In the genomic region with DNA sequence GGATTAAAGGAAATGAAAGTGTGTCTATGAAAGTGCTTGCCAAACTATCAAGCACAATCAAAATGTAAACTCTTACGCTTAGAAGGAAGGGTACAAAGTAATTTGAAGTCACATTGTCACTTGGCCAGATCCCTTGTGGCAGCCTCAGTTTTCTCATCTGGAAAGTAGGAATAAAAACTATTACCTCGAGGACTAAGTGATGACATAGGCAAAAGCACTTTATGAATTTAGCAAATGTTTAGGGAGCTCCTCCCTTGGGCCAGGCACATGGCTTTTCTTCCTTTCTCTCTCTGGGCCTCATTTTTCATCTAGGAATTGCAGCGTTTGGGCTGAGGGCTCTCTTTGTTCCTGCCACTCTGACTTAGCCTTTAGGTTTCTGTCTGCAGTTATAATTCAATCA, we compare ENCODE assay signal across 31 cellular contexts. TPM values are rescaled to one million over a fixed set of nuclear protein-coding genes. Genes with fewer than 3 reads are reported as not detected.
DNase-seq lines count a peak whose midpoint lies in the region; ATAC-seq, FAIRE-seq and TF ChIP-seq lines count a peak whose summit lies in the region.
"Had no signal": no experiment of that assay in that cellular context is flagged by ENCODE, and none has a peak within 500 bp of the region (broad histone marks: within the 10 kb centered on the region; RNA-seq: fewer than 3 reads in every experiment).

No MANE protein-coding gene starts in this region.

- H3K9me2 ChIP-seq in Karpas-422 (replicated peaks; ENCODE audit: insufficient read depth, low read length) = no peaks in the 10 kb centered on the region

- H3K4me2 ChIP-seq in HepG2 (ENCODE audit: low read depth, low read length) = no peak overlapping the region
- H3K4me2 ChIP-seq in Karpas-422 (ENCODE audit: low read depth, low read length, poor library complexity, severe bottlenecking) = no peak overlapping the region
- H3K4me2 ChIP-seq: BLaER1 had no signal

- 22% methylated on average over 3 of the region's 3 CpGs for WGBS in HepG2 (ENCODE audit: low lambda C conversion rate)
- WGBS in right lobe of liver (ENCODE audit: insufficient coverage, low coverage, low lambda C conversion rate, missing lambda C conversion rate) = 37% methylated on average over 3 of the region's 3 CpGs

- H3K36me3 Mint-ChIP-seq in WTC11 = no peaks in the 10 kb centered on the region
- H3K36me3 Mint-ChIP-seq in stimulated activated memory B cell treated with anti-CD40 and anti-IgM and Interleukin-4, amounts not matched to agents 10 μg/mL and 1 μg/mL and 100 μg/mL, for 72 hours = no peaks in the 10 kb centered on the region
- H3K36me3 Mint-ChIP-seq: CD14-positive monocyte; CD4-positive, alpha-beta memory T cell; CD4-positive, CD25-positive, alpha-beta regulatory T cell; CD8-positive, alpha-beta memory T cell had no signal

- H4K20me1 ChIP-seq in HepG2 (ENCODE audit: insufficient read depth, low read length) (no peaks in the 10 kb centered on the region), Karpas-422 (ENCODE audit: insufficient read depth, low read depth, low read length) (no peaks in the 10 kb centered on the region)
- H4K20me1 ChIP-seq: BLaER1 had no signal

- TF ChIP-seq POLR2A in HepG2 (IDR thresholded peaks at IDR 0.05; ENCODE audit: insufficient read depth in 1 of 2, low read depth in 2 of 2, low read length in 2 of 2) (no peak), right lobe of liver (IDR thresholded peaks at IDR 0.05) (no peak)

- H3K27ac ChIP-seq in HepG2 (ENCODE audit: extremely low read length, insufficient read depth, low read length) = no peak overlapping the region
- no peak overlapping the region for H3K27ac ChIP-seq in right lobe of liver
- no peak overlapping the region for H3K27ac ChIP-seq in HEK293 (ENCODE audit: extremely low read depth, low read depth, low read length)
- no peak overlapping the region for H3K27ac ChIP-seq in Karpas-422 (ENCODE audit: low read length)
- H3K27ac ChIP-seq: BLaER1 had no signal

- TF ChIP-seq CTCF in HepG2 (CRISPR knock-in tag; IDR thresholded peaks at IDR 0.05) (no peak), right lobe of liver (IDR thresholded peaks at IDR 0.05) (no peak), HEK293 (tag by site-specific recombination; IDR thresholded peaks at IDR 0.05) (no peak), WTC11 (IDR thresholded peaks at IDR 0.05) (no peak)

- peak overlapping the region; percentile 14; the same call in 1 of the 2 replicates for H3K27ac Mint-ChIP-seq in WTC11
- H3K27ac Mint-ChIP-seq in stimulated activated memory B cell treated with anti-CD40 and anti-IgM and Interleukin-4, amounts not matched to agents 10 μg/mL and 1 μg/mL and 100 μg/mL, for 72 hours = no peak overlapping the region
- H3K27ac Mint-ChIP-seq: CD14-positive monocyte; CD4-positive, alpha-beta memory T cell; CD4-positive, CD25-positive, alpha-beta regulatory T cell; CD8-positive, alpha-beta memory T cell had no signal

- no peak for TF ChIP-seq EP300 in HepG2 (IDR thresholded peaks at IDR 0.05; ENCODE audit: low read depth in 2 of 2, low read length in 2 of 2)
- no peak for TF ChIP-seq EP300 in HepG2 (CRISPR knock-in tag; IDR thresholded peaks at IDR 0.05; ENCODE audit: borderline replicate concordance)

- intact Hi-C loops in HepG2 (cut with micrococcal nuclease; ENCODE audit: unreplicated experiment) (loop anchor here (2.0 to 5.0 kb wide), 2 partner anchors 255 to 979 kb away; no protein-coding TSS in a partner anchor), right lobe of liver (cut with DNase I) (loop anchor here (10.0 kb wide), 2 partner anchors 247 to 977 kb away; no protein-coding TSS in a partner anchor)

- FAIRE-seq in HepG2 (lab: Jason Lieb, UNC) = no peak
- FAIRE-seq: A204.1, GM12878, GM12892, GM18507 had no signal

- H3K4me1 Mint-ChIP-seq in WTC11 = no peaks in the 10 kb centered on the region
- H3K4me1 Mint-ChIP-seq in stimulated activated memory B cell treated with anti-CD40 and anti-IgM and Interleukin-4, amounts not matched to agents 10 μg/mL and 1 μg/mL and 100 μg/mL, for 72 hours = no peaks in the 10 kb centered on the region

- no peak overlapping the region for H3K4me3 Mint-ChIP-seq in WTC11
- no peak overlapping the region for H3K4me3 Mint-ChIP-seq in stimulated activated memory B cell treated with anti-CD40 and anti-IgM and Interleukin-4, amounts not matched to agents 10 μg/mL and 1 μg/mL and 100 μg/mL, for 72 hours
- H3K4me3 Mint-ChIP-seq: CD14-positive monocyte; CD4-positive, alpha-beta memory T cell; CD4-positive, CD25-positive, alpha-beta regulatory T cell; CD8-positive, alpha-beta memory T cell had no signal

- H3K4me3 ChIP-seq in HepG2 (replicated peaks in 1 of 3; ENCODE audit: insufficient read depth in 1 of 3, low read depth in 2 of 3, low read length in 3 of 3) (no peak overlapping the region), right lobe of liver (no peak overlapping the region), HEK293 (ENCODE audit: low read depth, low read length) (no peak overlapping the region), Karpas-422 (ENCODE audit: low read length) (no peak overlapping the region)
- H3K4me3 ChIP-seq: BLaER1, GM12878 had no signal

- H3K27me3 Mint-ChIP-seq in WTC11 (ENCODE audit: low read depth) = peaks cover 10% of the 10 kb centered on the region
- H3K27me3 Mint-ChIP-seq in stimulated activated memory B cell treated with anti-CD40 and anti-IgM and Interleukin-4, amounts not matched to agents 10 μg/mL and 1 μg/mL and 100 μg/mL, for 72 hours = peaks cover 26% of the 10 kb centered on the region

- H3K36me3 ChIP-seq in HepG2 (replicated peaks in 1 of 2; ENCODE audit: control insufficient read depth in 1 of 2, insufficient read depth in 2 of 2, low read length in 2 of 2) (no peaks in the 10 kb centered on the region), right lobe of liver (no peaks in the 10 kb centered on the region), HEK293 (ENCODE audit: control insufficient read depth in 2 of 2, insufficient read depth in 1 of 2, low read length in 2 of 2) (no peaks in the 10 kb centered on the region), Karpas-422 (ENCODE audit: insufficient read depth, low read length) (no peaks in the 10 kb centered on the region)
- H3K36me3 ChIP-seq: BE2C, BLaER1 had no signal

- in situ Hi-C loops in HepG2 (cut with HindIII; ENCODE audit: extremely low pct_ligation_motif_present, low pct_unique_long_range_greater_than_20kb) = loop anchor here (10.0 kb wide), 2 partner anchors 217 to 257 kb away; a partner anchor contains a TSS

- H3K9me3 ChIP-seq in HepG2 (ENCODE audit: low read length) = no peaks in the 10 kb centered on the region
- no peaks in the 10 kb centered on the region for H3K9me3 ChIP-seq in right lobe of liver
- no peaks in the 10 kb centered on the region for H3K9me3 ChIP-seq in HEK293 (ENCODE audit: control insufficient read depth, insufficient read depth, low read depth, low read length)
- no peaks in the 10 kb centered on the region for H3K9me3 ChIP-seq in Karpas-422 (ENCODE audit: low read length)
- H3K9me3 ChIP-seq: BE2C, BLaER1 had no signal

- peaks cover 1 to 4% of the 10 kb centered on the region in 2 experiments; a peak in 3 of 5 replicates for H3K27me3 ChIP-seq in HepG2 (ENCODE audit: control insufficient read depth in 1 of 2, insufficient read depth in 2 of 2, low read length in 2 of 2)
- H3K27me3 ChIP-seq in right lobe of liver = no peaks in the 10 kb centered on the region
- no peaks in the 10 kb centered on the region for H3K27me3 ChIP-seq in Karpas-422 (ENCODE audit: low read length)
- H3K27me3 ChIP-seq: BE2C, BLaER1 had no signal

- DNase-seq in HepG2 (ENCODE audit: low spot score) (no peak), right lobe of liver (no peak), Karpas-422 (peak; percentile 36), WTC11 (ENCODE audit: low spot score) (no peak), nucleus accumbens (lab: John Stamatoyannopoulos, UW) (no peak), amniotic stem cell (lab: John Stamatoyannopoulos, UW) (no peak)
- DNase-seq: 8988T; BE2C; C1 segment of cervical spinal cord; CD4-positive, alpha-beta memory T cell; CD4-positive, CD25-positive, alpha-beta regulatory T cell; CD8-positive, alpha-beta memory T cell; COR-L47; DMS 273 treated with DMSO at 0.1 percent for 48 hours; DMS153; DMS53; DMS79; DND-41; EL; GDM1 had no signal

- no TSS peak for BruUV-seq in HepG2 (replicated peaks; lab: Mats Ljungman, UMichigan)

- H3K9me3 Mint-ChIP-seq in WTC11 = no peaks in the 10 kb centered on the region; the same call in 1 of the 2 replicates
- no peaks in the 10 kb centered on the region for H3K9me3 Mint-ChIP-seq in stimulated activated memory B cell treated with anti-CD40 and anti-IgM and Interleukin-4, amounts not matched to agents 10 μg/mL and 1 μg/mL and 100 μg/mL, for 72 hours
- H3K9me3 Mint-ChIP-seq: CD4-positive, CD25-positive, alpha-beta regulatory T cell; CD8-positive, alpha-beta memory T cell had no signal

- CTCF ChIA-PET in HepG2 (lab: Yijun Ruan, JAX; ENCODE audit: low intra/inter-chr PET ratio, low total read pairs) = interaction anchor here (2.0 kb wide), 1 partner anchor 219 kb away, joined by 8 read pairs; no protein-coding TSS in a partner anchor
- CTCF ChIA-PET in HEK293 (lab: Yijun Ruan, JAX) = interaction anchor here (0.9 to 6.3 kb wide), 11 partner anchors 11 to 957 kb away, joined by 3 to 64 read pairs (median 7); no protein-coding TSS in a partner anchor
- CTCF ChIA-PET in WTC11 (lab: Charles Lee) = interaction anchor here (0.7 to 1.5 kb wide), 5 partner anchors 112 to 440 kb away, joined by 3 to 5 read pairs (median 4); no protein-coding TSS in a partner anchor

- TF ChIP-seq RAD21 in HepG2 (CRISPR knock-in tag; IDR thresholded peaks at IDR 0.05) = no peak

- no peaks in the 10 kb centered on the region for H3K79me2 ChIP-seq in HepG2 (ENCODE audit: insufficient read depth, low read length)
- no peaks in the 10 kb centered on the region for H3K79me2 ChIP-seq in Karpas-422 (ENCODE audit: low read length)

- no peaks in the 10 kb centered on the region for H3K4me1 ChIP-seq in HepG2 (ENCODE audit: insufficient read depth, low read length)
- no peaks in the 10 kb centered on the region for H3K4me1 ChIP-seq in right lobe of liver
- no peaks in the 10 kb centered on the region for H3K4me1 ChIP-seq in HEK293 (ENCODE audit: control insufficient read depth, insufficient read depth, low read length)
- H3K4me1 ChIP-seq in Karpas-422 (ENCODE audit: low read length) = no peaks in the 10 kb centered on the region
- H3K4me1 ChIP-seq: BE2C, BLaER1 had no signal

- POLR2A ChIA-PET in HepG2 (lab: Yijun Ruan, JAX) = no interaction called here
- POLR2A ChIA-PET in HEK293 (lab: Yijun Ruan, JAX) = no interaction called here
- POLR2A ChIA-PET in WTC11 (lab: Charles Lee) = no interaction called here

- ATAC-seq in HepG2 (no peak), right lobe of liver (no peak), WTC11 (no peak)
- no peak for ATAC-seq in stimulated activated memory B cell treated with anti-CD40 and anti-IgM and Interleukin-4, amounts not matched to agents 10 μg/mL and 1 μg/mL and 100 μg/mL, for 72 hours
- ATAC-seq: GM12878 had no signal

- H2AFZ ChIP-seq in HepG2 (ENCODE audit: low read length) (no peak overlapping the region), Karpas-422 (ENCODE audit: low read length) (no peak overlapping the region)

- H3K9ac ChIP-seq in HepG2 (ENCODE audit: insufficient read depth, low read depth, low read length) = no peak overlapping the region
- H3K9ac ChIP-seq in Karpas-422 (ENCODE audit: low read length) = no peak overlapping the region
- H3K9ac ChIP-seq: BLaER1 had no signal

RNA-seq across cellular contexts. Expression of a gene that starts 28.5 kb away (rescaled TPM):
- total RNA-seq in HepG2 (2016; rRNA removed; fragmentation: Illumina TruSeq; extraction: Trizol) (29.0 and 34.8 TPM in 2 replicates), right lobe of liver (10 to 100 TPM; 13.3 to 28.7 (median 17.7) TPM), WTC11 (2021) (32.1 to 34.6 TPM (median 32.2 TPM) in 3 replicates)
- total RNA-seq in HepG2 (2016; cell fraction: cytosol; rRNA removed; fragmentation: Illumina TruSeq; extraction: Trizol; ENCODE audit: low read depth) = 6.1 and 6.8 TPM in 2 replicates
- 29.9 and 31.0 TPM in 2 replicates for total RNA-seq in HepG2 (2016; cell fraction: insoluble cytoplasmic fraction; rRNA removed; fragmentation: Illumina TruSeq; extraction: Trizol)
- total RNA-seq in HepG2 (2016; cell fraction: membrane; rRNA removed; fragmentation: Illumina TruSeq; extraction: Trizol) = 22.5 and 23.1 TPM in 2 replicates
- total RNA-seq in HepG2 (2016; cell fraction: nucleus; rRNA removed; fragmentation: Illumina TruSeq; extraction: Trizol) = 16.4 and 17.6 TPM in 2 replicates
- polyA plus RNA-seq in HepG2 (2011; rRNA removed) = 9.5 and 10.5 TPM in 2 replicates
- polyA plus RNA-seq in HepG2 (2011; cell fraction: cytosol; rRNA removed) = 6.6 and 7.9 TPM in 2 replicates
- 6.7 and 9.3 TPM in 2 replicates for polyA plus RNA-seq in HepG2 (2011; cell fraction: nucleus; rRNA removed)
- 27.1 and 28.2 TPM in 2 replicates for polyA plus RNA-seq in HepG2 (2012)
- 7.8 and 8.2 TPM in 2 replicates for polyA plus RNA-seq in HepG2 (2016; cell fraction: cytosol; fragmentation: Illumina TruSeq; extraction: Trizol; ENCODE audit: low read depth)
- polyA plus RNA-seq in HepG2 (2016; cell fraction: insoluble cytoplasmic fraction; fragmentation: Illumina TruSeq; extraction: Trizol; ENCODE audit: low read depth) = 44.6 and 48.8 TPM in 2 replicates
- polyA plus RNA-seq in HepG2 (2016; cell fraction: membrane; fragmentation: Illumina TruSeq; extraction: Trizol; ENCODE audit: low read depth) = 22.6 and 24.9 TPM in 2 replicates
- polyA plus RNA-seq in HepG2 (2016; cell fraction: nucleus; fragmentation: Illumina TruSeq; extraction: Trizol; ENCODE audit: insufficient read depth, low read depth) = 31.1 and 32.2 TPM in 2 replicates
- polyA minus RNA-seq in HepG2 (2011; rRNA and poly(A)+ RNA removed; ENCODE audit: low replicate concordance) = 7.7 and 8.6 TPM in 2 replicates
- 5.7 and 6.4 TPM in 2 replicates for polyA minus RNA-seq in HepG2 (2011; cell fraction: cytosol; rRNA and poly(A)+ RNA removed)
- polyA minus RNA-seq in HepG2 (2011; cell fraction: nucleus; rRNA and poly(A)+ RNA removed) = 13.6 and 19.5 TPM in 2 replicates
- total RNA-seq in Karpas-422 (2014; rRNA removed; shearing (Covaris generic); ENCODE audit: low replicate concordance) = 18.2 and 22.7 TPM in 2 replicates

RNA-seq across cellular contexts. Expression of a gene that starts 36.5 kb away (rescaled TPM):
- not detected in 2 replicates for total RNA-seq in HepG2 (2016; rRNA removed; fragmentation: Illumina TruSeq; extraction: Trizol)
- not detected in 2 replicates for total RNA-seq in HepG2 (2016; cell fraction: cytosol; rRNA removed; fragmentation: Illumina TruSeq; extraction: Trizol; ENCODE audit: low read depth)
- not detected in 2 replicates for total RNA-seq in HepG2 (2016; cell fraction: insoluble cytoplasmic fraction; rRNA removed; fragmentation: Illumina TruSeq; extraction: Trizol)
- not detected in 2 replicates for total RNA-seq in HepG2 (2016; cell fraction: membrane; rRNA removed; fragmentation: Illumina TruSeq; extraction: Trizol)
- total RNA-seq in HepG2 (2016; cell fraction: nucleus; rRNA removed; fragmentation: Illumina TruSeq; extraction: Trizol) = not detected in 2 replicates
- polyA plus RNA-seq in HepG2 (2011; rRNA removed) = not detected in 2 replicates
- polyA plus RNA-seq in HepG2 (2011; cell fraction: cytosol; rRNA removed) = not detected in 2 replicates
- polyA plus RNA-seq in HepG2 (2011; cell fraction: nucleus; rRNA removed) = not detected in 2 replicates
- polyA plus RNA-seq in HepG2 (2012) = not detected in 2 replicates
- not detected in 2 replicates for polyA plus RNA-seq in HepG2 (2016; cell fraction: cytosol; fragmentation: Illumina TruSeq; extraction: Trizol; ENCODE audit: low read depth)
- not detected in 2 replicates for polyA plus RNA-seq in HepG2 (2016; cell fraction: insoluble cytoplasmic fraction; fragmentation: Illumina TruSeq; extraction: Trizol; ENCODE audit: low read depth)
- polyA plus RNA-seq in HepG2 (2016; cell fraction: membrane; fragmentation: Illumina TruSeq; extraction: Trizol; ENCODE audit: low read depth) = not detected in 2 replicates
- not detected in 2 replicates for polyA plus RNA-seq in HepG2 (2016; cell fraction: nucleus; fragmentation: Illumina TruSeq; extraction: Trizol; ENCODE audit: insufficient read depth, low read depth)
- not detected in 2 replicates for polyA minus RNA-seq in HepG2 (2011; rRNA and poly(A)+ RNA removed; ENCODE audit: low replicate concordance)
- not detected in 2 replicates for polyA minus RNA-seq in HepG2 (2011; cell fraction: cytosol; rRNA and poly(A)+ RNA removed)
- not detected in 2 replicates for polyA minus RNA-seq in HepG2 (2011; cell fraction: nucleus; rRNA and poly(A)+ RNA removed)
- total RNA-seq in right lobe of liver = not detected
- total RNA-seq in Karpas-422 (2014; rRNA removed; shearing (Covaris generic); ENCODE audit: low replicate concordance) = not detected in 2 replicates
- total RNA-seq in WTC11 (2021) = 0.17 to 0.41 TPM (median 0.39 TPM) in 3 replicates
- total RNA-seq: G401, GM12878 had no signal
- polyA plus RNA-seq: AG04450, CD14-positive monocyte, GM12878 had no signal

RNA-seq across cellular contexts. Expression of a gene that starts 55.1 kb away (rescaled TPM):
- total RNA-seq in HepG2 (2016; rRNA removed; fragmentation: Illumina TruSeq; extraction: Trizol) (not detected in 2 replicates), right lobe of liver (not detected), WTC11 (2021) (not detected in 3 replicates)
- not detected in 2 replicates for total RNA-seq in HepG2 (2016; cell fraction: cytosol; rRNA removed; fragmentation: Illumina TruSeq; extraction: Trizol; ENCODE audit: low read depth)
- total RNA-seq in HepG2 (2016; cell fraction: insoluble cytoplasmic fraction; rRNA removed; fragmentation: Illumina TruSeq; extraction: Trizol) = not detected in 2 replicates
- total RNA-seq in HepG2 (2016; cell fraction: membrane; rRNA removed; fragmentation: Illumina TruSeq; extraction: Trizol) = not detected in 2 replicates
- total RNA-seq in HepG2 (2016; cell fraction: nucleus; rRNA removed; fragmentation: Illumina TruSeq; extraction: Trizol) = not detected in 2 replicates
- polyA plus RNA-seq in HepG2 (2011; rRNA removed) = not detected in 2 replicates
- polyA plus RNA-seq in HepG2 (2011; cell fraction: cytosol; rRNA removed) = not detected in 2 replicates
- not detected in 2 replicates for polyA plus RNA-seq in HepG2 (2011; cell fraction: nucleus; rRNA removed)
- not detected in 2 replicates for polyA plus RNA-seq in HepG2 (2012)
- polyA plus RNA-seq in HepG2 (2016; cell fraction: cytosol; fragmentation: Illumina TruSeq; extraction: Trizol; ENCODE audit: low read depth) = not detected in 2 replicates
- polyA plus RNA-seq in HepG2 (2016; cell fraction: insoluble cytoplasmic fraction; fragmentation: Illumina TruSeq; extraction: Trizol; ENCODE audit: low read depth) = not detected in 2 replicates
- not detected in 2 replicates for polyA plus RNA-seq in HepG2 (2016; cell fraction: membrane; fragmentation: Illumina TruSeq; extraction: Trizol; ENCODE audit: low read depth)
- not detected in 2 replicates for polyA plus RNA-seq in HepG2 (2016; cell fraction: nucleus; fragmentation: Illumina TruSeq; extraction: Trizol; ENCODE audit: insufficient read depth, low read depth)
- not detected in 2 replicates for polyA minus RNA-seq in HepG2 (2011; rRNA and poly(A)+ RNA removed; ENCODE audit: low replicate concordance)
- polyA minus RNA-seq in HepG2 (2011; cell fraction: cytosol; rRNA and poly(A)+ RNA removed) = not detected in 2 replicates
- polyA minus RNA-seq in HepG2 (2011; cell fraction: nucleus; rRNA and poly(A)+ RNA removed) = not detected in 2 replicates
- not detected in 2 replicates for total RNA-seq in Karpas-422 (2014; rRNA removed; shearing (Covaris generic); ENCODE audit: low replicate concordance)
- total RNA-seq: CD4-positive, alpha-beta memory T cell; CD4-positive, CD25-positive, alpha-beta regulatory T cell; CD8-positive, alpha-beta memory T cell; Daoy; G401; GM12878 had no signal
- polyA plus RNA-seq: AG04450; CD14-positive monocyte; CD4-positive, alpha-beta memory T cell; CD4-positive, CD25-positive, alpha-beta regulatory T cell; CD8-positive, alpha-beta memory T cell had no signal
